Comparison of ENCODE assay signal across 27 cellular contexts in genomic region chr2:10765914-10766313, GRCh38. TPM values are rescaled to one million over a fixed set of nuclear protein-coding genes. Genes with fewer than 3 reads are reported as not detected.
"Had no signal": no experiment of that assay in that cellular context is flagged by ENCODE, and none has a peak within 500 bp of the region (broad histone marks: within the 10 kb centered on the region; RNA-seq: fewer than 3 reads in every experiment).

No MANE protein-coding gene starts in this region.

- H3K4me1 ChIP-seq: colonic mucosa, foreskin keratinocyte, gastroesophageal sphincter, lower lobe of right lung, parathyroid adenoma, psoas muscle, suprapubic skin had no signal

- H2AFZ ChIP-seq: parathyroid adenoma had no signal

- H3K9ac ChIP-seq: parathyroid adenoma had no signal

- H3K36me3 ChIP-seq: colonic mucosa, gastroesophageal sphincter, heart left ventricle, lower lobe of right lung, suprapubic skin, transverse colon had no signal

- H3K36me3 Mint-ChIP-seq: immature natural killer cell; natural killer cell treated with Interleukin-12 subunit alpha and Interleukin-12 subunit beta and Interleukin-15 and Interleukin-18, amount 100 ng/mL, for 72 hours had no signal

- ATAC-seq: gastroesophageal sphincter; heart left ventricle; left ventricle myocardium superior; psoas muscle; right cardiac atrium; stimulated activated naive CD8-positive, alpha-beta T cell treated with anti-CD3 and anti-CD28 coated beads, Interleukin-15, amount 100 ng/mL, for 72 hours had no signal

- H3K79me2 ChIP-seq: parathyroid adenoma had no signal

- H3K27me3 ChIP-seq: colonic mucosa, foreskin keratinocyte, heart left ventricle, suprapubic skin, transverse colon had no signal

- H3K27ac Mint-ChIP-seq: dendritic cell treated with granulocyte-macrophage colony-stimulating factor and Interleukin-4, amounts not matched to agents 40 ng/mL and 50 ng/mL, for 4 days; endodermal cell; immature natural killer cell; natural killer cell treated with Interleukin-12 subunit alpha and Interleukin-12 subunit beta and Interleukin-15 and Interleukin-18, amount 100 ng/mL, for 72 hours; stimulated activated naive CD8-positive, alpha-beta T cell treated with anti-CD3 and anti-CD28 coated beads, Interleukin-15, amount 100 ng/mL, for 72 hours had no signal

- H3K9me3 Mint-ChIP-seq: dendritic cell treated with granulocyte-macrophage colony-stimulating factor and Interleukin-4, amounts not matched to agents 40 ng/mL and 50 ng/mL, for 4 days; endodermal cell; immature natural killer cell; natural killer cell treated with Interleukin-12 subunit alpha and Interleukin-12 subunit beta and Interleukin-15 and Interleukin-18, amount 100 ng/mL, for 72 hours; neural crest cell; stimulated activated naive CD8-positive, alpha-beta T cell treated with anti-CD3 and anti-CD28 coated beads, Interleukin-15, amount 100 ng/mL, for 72 hours had no signal

- H3K4me3 Mint-ChIP-seq: dendritic cell treated with granulocyte-macrophage colony-stimulating factor and Interleukin-4, amounts not matched to agents 40 ng/mL and 50 ng/mL, for 4 days; endodermal cell; immature natural killer cell; natural killer cell treated with Interleukin-12 subunit alpha and Interleukin-12 subunit beta and Interleukin-15 and Interleukin-18, amount 100 ng/mL, for 72 hours; neural crest cell; stimulated activated naive CD8-positive, alpha-beta T cell treated with anti-CD3 and anti-CD28 coated beads, Interleukin-15, amount 100 ng/mL, for 72 hours had no signal

- H3K9me3 ChIP-seq: colonic mucosa, gastroesophageal sphincter, heart left ventricle, lower lobe of right lung, psoas muscle, suprapubic skin, transverse colon had no signal

- DNase-seq: effector CD8-positive, alpha-beta T cell; endodermal cell; foreskin keratinocyte; heart left ventricle; hippocampal formation; immature natural killer cell; kidney glomerular epithelial cell; left ventricle myocardium superior; lower lobe of right lung; psoas muscle; stimulated activated CD4-positive, alpha-beta T cell treated with anti-CD3 and anti-CD28 coated beads, Interleukin-15, amount 100 ng/mL, for 24 hours; stimulated activated CD4-positive, alpha-beta T cell treated with anti-CD3 and anti-CD28 coated beads, Interleukin-2, amount 100 ng/mL, for 48 hours; stimulated activated CD8-positive, alpha-beta memory T cell treated with anti-CD3 and anti-CD28 coated beads, Interleukin-4, amount 100 ng/mL, for 48 hours; stimulated activated naive CD4-positive, alpha-beta T cell; stimulated activated naive CD8-positive, alpha-beta T cell treated with anti-CD3 and anti-CD28 coated beads, Interleukin-15, amount 100 ng/mL, for 72 hours had no signal

- H3K4me1 Mint-ChIP-seq: endodermal cell; immature natural killer cell; stimulated activated naive CD8-positive, alpha-beta T cell treated with anti-CD3 and anti-CD28 coated beads, Interleukin-15, amount 100 ng/mL, for 72 hours had no signal

- H3K4me3 ChIP-seq: colonic mucosa, gastroesophageal sphincter, heart left ventricle, lower lobe of right lung, psoas muscle, skin epidermis, suprapubic skin, transverse colon had no signal

- H3K27ac ChIP-seq: colonic mucosa, epithelial cell of prostate, foreskin keratinocyte, gastroesophageal sphincter, heart left ventricle, lower lobe of right lung, parathyroid adenoma, psoas muscle, skin epidermis, suprapubic skin had no signal

- H3K27me3 Mint-ChIP-seq: natural killer cell treated with Interleukin-12 subunit alpha and Interleukin-12 subunit beta and Interleukin-15 and Interleukin-18, amount 100 ng/mL, for 72 hours had no signal

RNA-seq across cellular contexts. Expression of gene ATP6V1C2, which starts 44.5 kb away (rescaled TPM):
- total RNA-seq: natural killer cell treated with Interleukin-12 subunit alpha and Interleukin-12 subunit beta and Interleukin-15 and Interleukin-18, amount 100 ng/mL, for 72 hours had no signal
- polyA plus RNA-seq: fibroblast of lung had no signal
